Comparison of ENCODE assay signal across 8 cellular contexts in genomic region chr17:17712268-17712924, GRCh38. TPM values are rescaled to one million over a fixed set of nuclear protein-coding genes. Genes with fewer than 3 reads are reported as not detected.
DNase-seq lines count a peak whose midpoint lies in the region; ATAC-seq, FAIRE-seq and TF ChIP-seq lines count a peak whose summit lies in the region.

No MANE protein-coding gene starts in this region.

- no peaks in the 10 kb centered on the region for H3K9me3 ChIP-seq in astrocyte (ENCODE audit: insufficient read depth, low read depth, low read length)

- H3K4me3 Mint-ChIP-seq in astrocyte (ENCODE audit: unreplicated experiment): peak overlapping the region; percentile 4
- H3K4me3 Mint-ChIP-seq in natural killer cell treated with Interleukin-12 subunit alpha and Interleukin-12 subunit beta and Interleukin-15 and Interleukin-18, amount 100 ng/mL, for 72 hours: peak overlapping the region; percentile 52

- peaks cover 90% of the 10 kb centered on the region for H3K79me2 ChIP-seq in astrocyte (ENCODE audit: insufficient read depth, low read length)

- DNase-seq in astrocyte (ENCODE audit: low read depth) (peak; percentile 84), urothelium cell line (ENCODE audit: low spot score) (no peak), amygdala (lab: John Stamatoyannopoulos, UW) (no peak), NCI-H2227 (lab: John Stamatoyannopoulos, UW; ENCODE audit: unreplicated experiment) (no peak)
- DNase-seq in natural killer cell treated with Interleukin-12 subunit alpha and Interleukin-12 subunit beta and Interleukin-15 and Interleukin-18, amount 100 ng/mL, for 72 hours (ENCODE audit: low spot score): peak; percentile 83

- H4K20me1 ChIP-seq in astrocyte (ENCODE audit: insufficient read depth, low read length): peaks cover 84% of the 10 kb centered on the region

- peak overlapping the region; percentile 96 for H3K27ac Mint-ChIP-seq in astrocyte (ENCODE audit: unreplicated experiment)
- peak overlapping the region; percentile 50 to 78 for H3K27ac Mint-ChIP-seq in natural killer cell treated with Interleukin-12 subunit alpha and Interleukin-12 subunit beta and Interleukin-15 and Interleukin-18, amount 100 ng/mL, for 72 hours

- TF ChIP-seq CTCF in C4-2B (conservative IDR thresholded peaks at IDR 0.05) (no peak), astrocyte (IDR thresholded peaks at IDR 0.05; ENCODE audit: insufficient read depth, low read depth, low read length) (no peak)

- peaks cover 2% of the 10 kb centered on the region for H3K9me3 Mint-ChIP-seq in astrocyte (ENCODE audit: unreplicated experiment)
- no peaks in the 10 kb centered on the region for H3K9me3 Mint-ChIP-seq in natural killer cell treated with Interleukin-12 subunit alpha and Interleukin-12 subunit beta and Interleukin-15 and Interleukin-18, amount 100 ng/mL, for 72 hours

- H3K4me1 ChIP-seq in astrocyte (ENCODE audit: insufficient read depth, low read length): peaks cover 44% of the 10 kb centered on the region

- H3K4me2 ChIP-seq in astrocyte (ENCODE audit: low read length): peak overlapping the region; percentile 71

- no peak overlapping the region for H3K4me3 ChIP-seq in astrocyte (ENCODE audit: insufficient read depth, low read depth, low read length)

- H3K4me1 Mint-ChIP-seq in astrocyte (ENCODE audit: low read depth, unreplicated experiment): peaks cover 50% of the 10 kb centered on the region
- peaks cover 23 to 24% of the 10 kb centered on the region in 2 donors for H3K4me1 Mint-ChIP-seq in natural killer cell treated with Interleukin-12 subunit alpha and Interleukin-12 subunit beta and Interleukin-15 and Interleukin-18, amount 100 ng/mL, for 72 hours (ENCODE audit: low read depth in 2 of 2)

- H3K36me3 ChIP-seq in astrocyte (ENCODE audit: insufficient read depth, low read length): no peaks in the 10 kb centered on the region

- peak overlapping the region; percentile 55 for H3K9ac ChIP-seq in astrocyte (ENCODE audit: low read length)

- no peaks in the 10 kb centered on the region for H3K27me3 Mint-ChIP-seq in astrocyte (ENCODE audit: low read depth, unreplicated experiment)
- H3K27me3 Mint-ChIP-seq in natural killer cell treated with Interleukin-12 subunit alpha and Interleukin-12 subunit beta and Interleukin-15 and Interleukin-18, amount 100 ng/mL, for 72 hours: no peaks in the 10 kb centered on the region

- H2AFZ ChIP-seq in astrocyte (ENCODE audit: low read depth, low read length): no peak overlapping the region

- peaks cover 2% of the 10 kb centered on the region for H3K36me3 Mint-ChIP-seq in astrocyte (ENCODE audit: low read depth, unreplicated experiment)
- no peaks in the 10 kb centered on the region for H3K36me3 Mint-ChIP-seq in natural killer cell treated with Interleukin-12 subunit alpha and Interleukin-12 subunit beta and Interleukin-15 and Interleukin-18, amount 100 ng/mL, for 72 hours

- FAIRE-seq in astrocyte (lab: Jason Lieb, UNC) (no peak), urothelium cell line (lab: Jason Lieb, UNC) (no peak)

- ATAC-seq in GM19351 (IDR thresholded peaks at IDR 0.05; ENCODE audit: unreplicated experiment): peak; percentile 95
- peak; percentile 78 for ATAC-seq in HG03521 (IDR thresholded peaks at IDR 0.05; ENCODE audit: unreplicated experiment)
- peak; percentile 97 for ATAC-seq in natural killer cell treated with Interleukin-12 subunit alpha and Interleukin-12 subunit beta and Interleukin-15 and Interleukin-18, amount 100 ng/mL, for 72 hours

- H3K27ac ChIP-seq in C4-2B (peak overlapping the region; percentile 5; the same call in 1 of the 2 replicates), astrocyte (ENCODE audit: low read depth, low read length) (peak overlapping the region; percentile 77)

- no peaks in the 10 kb centered on the region for H3K27me3 ChIP-seq in astrocyte (ENCODE audit: insufficient read depth, low read length)

RNA-seq across cellular contexts. Expression of gene RAI1, which starts 31.1 kb away (rescaled TPM):
- 39.1 and 39.8 TPM in 2 replicates for total RNA-seq in astrocyte
- total RNA-seq in natural killer cell treated with Interleukin-12 subunit alpha and Interleukin-12 subunit beta and Interleukin-15 and Interleukin-18, amount 100 ng/mL, for 72 hours: 10 to 100 TPM; 15.8 to 31.0 TPM

Comparison
In these comparisons a context has a peak if more than half of its experiments do, and no peak if none do; other contexts are left out.
1. DNase-seq: peak in astrocyte (single experiment) and natural killer cell treated with Interleukin-12 subunit alpha and Interleukin-12 subunit beta and Interleukin-15 and Interleukin-18, amount 100 ng/mL, for 72 hours (single experiment); none in urothelium cell line (single experiment), amygdala (0 of 56) and NCI-H2227 (single experiment).
2. Peak in every context shown above with its lines, with median percentiles within 50 percentile points of each other: ATAC-seq.